In genomic region chr6:144745434-144745833, GRCh38 we compare ENCODE assay signal across 2 cellular contexts.
TF ChIP-seq lines count a peak whose summit lies in the region.

No MANE protein-coding gene starts in this region.

TF ChIP-seq in SK-N-SH treated with all-trans-retinoic acid at 6 μM for 48 hours, 23 proteins besides CTCF, POLR2A, EP300 and RAD21 (continued from another document):
- TF ChIP-seq TSHZ2 (CRISPR knock-in tag; IDR thresholded peaks at IDR 0.05) (0 out of 2 replicates have a peak, but pooled peaks have one; percentile 32), ESRRG (CRISPR knock-in tag; IDR thresholded peaks at IDR 0.05) (no peak), ZC3H10 (CRISPR knock-in tag; IDR thresholded peaks at IDR 0.05) (no peak)

TF ChIP-seq in SK-N-SH, 30 proteins besides CTCF, POLR2A, EP300 and RAD21 (continued from another document):
- TF ChIP-seq REST (IDR thresholded peaks at IDR 0.05; ENCODE audit: low read depth, low read length) = no peak
- no peak for TF ChIP-seq FOXM1 (IDR thresholded peaks at IDR 0.05; ENCODE audit: low read depth)
- TF ChIP-seq MEF2A (IDR thresholded peaks at IDR 0.05; ENCODE audit: borderline replicate concordance, low read depth) = no peak
- TF ChIP-seq RFX5 (IDR thresholded peaks at IDR 0.05; ENCODE audit: low read length) = no peak
- TF ChIP-seq EZH2phosphoT487 (IDR thresholded peaks at IDR 0.05; ENCODE audit: borderline replicate concordance, low read depth) = no peak
- no peak for TF ChIP-seq GATA2 (CRISPR knock-in tag; IDR thresholded peaks at IDR 0.05)
- TF ChIP-seq ZBTB33 (IDR thresholded peaks at IDR 0.05; ENCODE audit: borderline replicate concordance, low read depth) = no peak
- TF ChIP-seq NFIC (IDR thresholded peaks at IDR 0.05; ENCODE audit: borderline replicate concordance) = no peak
- no peak for TF ChIP-seq FOSL2 (IDR thresholded peaks at IDR 0.05; ENCODE audit: borderline replicate concordance, low read depth)
- TF ChIP-seq CHD2 (IDR thresholded peaks at IDR 0.05; ENCODE audit: low read length, partially characterized antibody) = no peak
